22 cellular contexts compared by ENCODE assay signal in genomic region chr11:129866328-129866727, GRCh38. TPM values are rescaled to one million over a fixed set of nuclear protein-coding genes. Genes with fewer than 3 reads are reported as not detected.
DNase-seq lines count a peak whose midpoint lies in the region; ATAC-seq lines count a peak whose summit lies in the region.
"Had no signal": no experiment of that assay in that cellular context is flagged by ENCODE, and none has a peak within 500 bp of the region (broad histone marks: within the 10 kb centered on the region; RNA-seq: fewer than 3 reads in every experiment).

No MANE protein-coding gene starts in this region.

- peak overlapping the region; percentile 49 for H3K27ac Mint-ChIP-seq in activated naive CD4-positive, alpha-beta T cell treated with anti-CD3 and anti-CD28 coated beads, Interleukin-2, amount 10 ng/mL, durations not matched to agents 7 days and 5 days
- peak overlapping the region; percentile 66 to 91 for H3K27ac Mint-ChIP-seq in T-cell

- CTCF ChIA-PET in activated naive CD4-positive, alpha-beta T cell treated with anti-CD3 and anti-CD28 coated beads, Interleukin-2, amount 10 ng/mL, durations not matched to agents 7 days and 5 days (lab: Charles Lee): no interaction called here
- CTCF ChIA-PET in T-cell (lab: Charles Lee): no interaction called here

- H3K4me1 Mint-ChIP-seq in activated naive CD4-positive, alpha-beta T cell treated with anti-CD3 and anti-CD28 coated beads, Interleukin-2, amount 10 ng/mL, durations not matched to agents 7 days and 5 days: peaks cover 33% of the 10 kb centered on the region
- H3K4me1 Mint-ChIP-seq in T-cell: peaks cover 27 to 38% (median 30%) of the 10 kb centered on the region in 3 donors
- H3K4me1 Mint-ChIP-seq: naive B cell had no signal

- peaks cover 6% of the 10 kb centered on the region for H3K4me1 ChIP-seq in thymus (ENCODE audit: control insufficient read depth, insufficient read depth, low read length)
- H3K4me1 ChIP-seq: prostate gland, uterus had no signal

- H3K27me3 ChIP-seq in thymus (ENCODE audit: control insufficient read depth, insufficient read depth): no peaks in the 10 kb centered on the region
- H3K27me3 ChIP-seq: brain microvascular endothelial cell, uterus had no signal

- H3K9me3 Mint-ChIP-seq in activated naive CD4-positive, alpha-beta T cell treated with anti-CD3 and anti-CD28 coated beads, Interleukin-2, amount 10 ng/mL, durations not matched to agents 7 days and 5 days: no peaks in the 10 kb centered on the region
- H3K9me3 Mint-ChIP-seq in T-cell: no peaks in the 10 kb centered on the region
- H3K9me3 Mint-ChIP-seq: activated naive CD8-positive, alpha-beta T cell treated with anti-CD3 and anti-CD28 coated beads, Interleukin-2, amount 10 ng/mL, durations not matched to agents 7 days and 5 days; naive B cell had no signal

- H3K9me3 ChIP-seq in thymus (ENCODE audit: control insufficient read depth): no peaks in the 10 kb centered on the region
- H3K9me3 ChIP-seq: prostate gland, uterus had no signal

- no peak overlapping the region for H3K4me3 Mint-ChIP-seq in activated naive CD4-positive, alpha-beta T cell treated with anti-CD3 and anti-CD28 coated beads, Interleukin-2, amount 10 ng/mL, durations not matched to agents 7 days and 5 days
- H3K4me3 Mint-ChIP-seq in T-cell: no peak overlapping the region
- H3K4me3 Mint-ChIP-seq: activated naive CD8-positive, alpha-beta T cell treated with anti-CD3 and anti-CD28 coated beads, Interleukin-2, amount 10 ng/mL, durations not matched to agents 7 days and 5 days; CD14-positive monocyte; naive B cell had no signal

- 94% methylated on average over 3 of the region's 3 CpGs for WGBS in thymus

- POLR2A ChIA-PET in T-cell (lab: Charles Lee): no interaction called here

- H3K27ac ChIP-seq in thymus (ENCODE audit: low read depth): peak overlapping the region; percentile 25
- H3K27ac ChIP-seq: brain microvascular endothelial cell, prostate gland, uterus had no signal

- peaks cover 49% of the 10 kb centered on the region for H3K36me3 ChIP-seq in thymus (ENCODE audit: control insufficient read depth, insufficient read depth)
- H3K36me3 ChIP-seq: uterus had no signal

- ATAC-seq in T-cell (replicated peaks in 1 of 4) (no peak), HG03520 (IDR thresholded peaks at IDR 0.05; ENCODE audit: unreplicated experiment) (no peak)
- ATAC-seq: HCT116 had no signal

- no peak for DNase-seq in activated naive CD4-positive, alpha-beta T cell treated with anti-CD3 and anti-CD28 coated beads, Interleukin-2, amount 10 ng/mL, durations not matched to agents 7 days and 5 days
- DNase-seq in activated naive CD4-positive, alpha-beta T cell (lab: John Stamatoyannopoulos, UW): no peak
- DNase-seq in T-cell: no peak
- DNase-seq in left kidney (ENCODE audit: low read depth, low spot score): peak; percentile 68
- DNase-seq in epidermal melanocyte (ENCODE audit: insufficient read length, low spot score): no peak
- DNase-seq in activated effector memory CD4-positive, alpha-beta T cell treated with anti-CD3 and anti-CD28 coated beads, Interleukin-2, amount 50 U/mL, for 16 hours: no peak
- DNase-seq: ACHN; activated naive CD8-positive, alpha-beta T cell treated with anti-CD3 and anti-CD28 coated beads, Interleukin-2, amount 10 ng/mL, durations not matched to agents 7 days and 5 days; brain microvascular endothelial cell; DMS79 treated with DMSO at 0.1 percent for 48 hours; naive B cell; NCI-H2171; NCI-H748 treated with DMSO at 0.1 percent for 48 hours; T-helper 2 cell; uterus had no signal

- H3K27me3 Mint-ChIP-seq in activated naive CD4-positive, alpha-beta T cell treated with anti-CD3 and anti-CD28 coated beads, Interleukin-2, amount 10 ng/mL, durations not matched to agents 7 days and 5 days: no peaks in the 10 kb centered on the region
- H3K27me3 Mint-ChIP-seq in T-cell: no peaks in the 10 kb centered on the region
- H3K27me3 Mint-ChIP-seq: activated naive CD8-positive, alpha-beta T cell treated with anti-CD3 and anti-CD28 coated beads, Interleukin-2, amount 10 ng/mL, durations not matched to agents 7 days and 5 days; naive B cell had no signal

- no peak overlapping the region for H3K4me3 ChIP-seq in thymus (ENCODE audit: low read length)
- H3K4me3 ChIP-seq: prostate gland, uterus had no signal

- peaks cover 82% of the 10 kb centered on the region for H3K36me3 Mint-ChIP-seq in activated naive CD4-positive, alpha-beta T cell treated with anti-CD3 and anti-CD28 coated beads, Interleukin-2, amount 10 ng/mL, durations not matched to agents 7 days and 5 days
- H3K36me3 Mint-ChIP-seq in T-cell: peaks cover 85% of the 10 kb centered on the region

RNA-seq across cellular contexts. Expression of gene NFRKB, which starts 29.1 kb away (rescaled TPM):
- total RNA-seq in T-cell: 10 to 100 TPM; 49.7 to 83.9 (median 65.9) TPM
- polyA plus RNA-seq in thymus: 13.0 TPM

RNA-seq across cellular contexts. Expression of gene TMEM45B, which starts 50.7 kb away (rescaled TPM):
- 10 to 100 TPM in 3 of 5 donors, 1 to 10 TPM in 2; 1.4 to 22.7 (median 14.3) TPM for total RNA-seq in T-cell
- polyA plus RNA-seq in thymus: 3.4 TPM
- total RNA-seq: SK-MEL-5, subcutaneous adipose tissue had no signal
